8 cellular contexts compared by ENCODE assay signal in the genomic region with DNA sequence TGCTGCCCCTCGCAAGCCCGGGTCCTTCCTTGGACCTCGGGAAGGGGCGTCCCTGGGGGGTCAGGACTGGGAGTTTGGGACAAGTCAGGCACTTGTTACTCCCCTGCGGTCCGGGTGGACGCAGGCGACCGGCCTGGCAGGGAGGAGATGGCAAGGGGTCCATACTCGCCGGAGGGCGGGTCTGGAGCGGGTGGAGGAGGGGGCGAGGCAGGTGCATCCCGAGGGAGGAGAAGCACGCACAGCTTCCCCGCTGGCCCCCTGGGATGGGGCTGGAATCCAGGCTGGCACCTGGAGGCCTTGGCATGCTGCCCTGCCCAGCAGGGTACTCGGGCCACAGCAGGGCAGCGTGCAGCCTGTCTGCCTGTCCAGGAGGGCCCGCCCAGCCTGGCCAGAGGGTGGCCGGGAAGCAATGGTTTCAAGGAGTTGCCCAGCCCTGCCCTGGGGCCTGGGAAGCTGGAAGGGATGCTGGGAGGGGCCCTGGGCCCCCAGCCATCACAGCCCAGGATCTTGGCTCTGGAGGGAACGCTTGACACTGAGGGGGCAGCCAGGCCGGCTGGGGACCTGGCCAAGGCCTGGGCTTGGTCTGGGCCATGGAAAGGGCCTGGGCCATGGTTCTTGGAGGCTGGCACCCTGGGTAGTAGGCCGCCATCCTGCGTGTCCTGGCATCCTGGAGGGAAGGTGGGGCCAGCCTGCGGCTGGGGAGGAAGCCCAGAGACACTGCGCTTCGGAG.
DNase-seq lines count a peak whose midpoint lies in the region; ATAC-seq and TF ChIP-seq lines count a peak whose summit lies in the region.

No MANE protein-coding gene starts in this region.

- H3K4me1 ChIP-seq in HUES6 (ENCODE audit: control insufficient read depth, insufficient read depth, low read length), result peaks cover 46% of the 10 kb centered on the region
- peaks cover 5 to 71% (median 63%) of the 10 kb centered on the region in 5 donors for H3K4me1 ChIP-seq in subcutaneous abdominal adipose tissue (ENCODE audit: control insufficient read depth in 5 of 5, insufficient read depth in 5 of 5, low read length in 5 of 5)

- DNase-seq in Ammon's horn (ENCODE audit: low spot score) (peak; percentile 69), astrocyte of the cerebellum (ENCODE audit: low read depth) (no peak), islet precursor cell (peak; percentile 68), NCI-H1694 treated with DMSO at 0.1 percent for 48 hours (lab: John Stamatoyannopoulos, UW) (no peak)

- H3K27ac ChIP-seq in HUES6 (ENCODE audit: low read depth, low read length) (no peak overlapping the region), subcutaneous abdominal adipose tissue (ENCODE audit: low read depth, low read length) (peak overlapping the region; percentile 82)

- peak overlapping the region; percentile 42 for H3K9ac ChIP-seq in HUES6 (ENCODE audit: low read length)
- peak overlapping the region in 4 of 5 donors; percentile 63 to 66 (median 66) for H3K9ac ChIP-seq in subcutaneous abdominal adipose tissue (ENCODE audit: low read length in 5 of 5)

- H3K9me3 ChIP-seq in HUES6 (ENCODE audit: control insufficient read depth, insufficient read depth, low read depth, low read length) (no peaks in the 10 kb centered on the region), subcutaneous abdominal adipose tissue (ENCODE audit: control insufficient read depth in 5 of 5, low read length in 5 of 5) (no peaks in the 10 kb centered on the region)

- ATAC-seq in HG02938 (IDR thresholded peaks at IDR 0.05; ENCODE audit: unreplicated experiment), result no peak
- ATAC-seq in GM21515 (IDR thresholded peaks at IDR 0.05; ENCODE audit: unreplicated experiment), result no peak

- H3K36me3 ChIP-seq in HUES6 (ENCODE audit: control insufficient read depth, insufficient read depth, low read length) (no peaks in the 10 kb centered on the region), subcutaneous abdominal adipose tissue (ENCODE audit: control insufficient read depth in 5 of 5, insufficient read depth in 5 of 5, low read length in 5 of 5) (no peaks in the 10 kb centered on the region)

- no peak for TF ChIP-seq CTCF in astrocyte of the cerebellum (IDR thresholded peaks at IDR 0.05; ENCODE audit: low read depth, low read length, missing control alignments)

- in situ Hi-C loops in astrocyte of the cerebellum (cut with HindIII; ENCODE audit: low sequenced_read_pairs), result no loop called here

- H3K4me3 ChIP-seq in HUES6 (ENCODE audit: low read depth, low read length) (peak overlapping the region; percentile 68), astrocyte of the cerebellum (ENCODE audit: low read depth, low read length) (peak overlapping the region; percentile 75), subcutaneous abdominal adipose tissue (ENCODE audit: low read depth in 1 of 5, low read length in 5 of 5) (peak overlapping the region in 4 of 5 donors; percentile 62 to 71 (median 66))

- peaks cover 14% of the 10 kb centered on the region for H3K27me3 ChIP-seq in HUES6 (ENCODE audit: control insufficient read depth, insufficient read depth, low read length)
- H3K27me3 ChIP-seq in subcutaneous abdominal adipose tissue (ENCODE audit: control insufficient read depth in 5 of 5, insufficient read depth in 4 of 5, low read length in 5 of 5), result peaks cover 3 to 20% (median 6%) of the 10 kb centered on the region in 5 donors

Comparison
In these comparisons a context has a peak if more than half of its experiments do, and no peak if none do; other contexts are left out.
1. DNase-seq: peak in Ammon's horn (single experiment) and islet precursor cell (single experiment); none in astrocyte of the cerebellum (single experiment) and NCI-H1694 treated with DMSO at 0.1 percent for 48 hours (single experiment).
2. Peak in every context shown above with its lines, with median percentiles within 50 percentile points of each other: H3K4me3 ChIP-seq.